ENCODE assay signal across 29 cellular contexts in the genomic region with DNA sequence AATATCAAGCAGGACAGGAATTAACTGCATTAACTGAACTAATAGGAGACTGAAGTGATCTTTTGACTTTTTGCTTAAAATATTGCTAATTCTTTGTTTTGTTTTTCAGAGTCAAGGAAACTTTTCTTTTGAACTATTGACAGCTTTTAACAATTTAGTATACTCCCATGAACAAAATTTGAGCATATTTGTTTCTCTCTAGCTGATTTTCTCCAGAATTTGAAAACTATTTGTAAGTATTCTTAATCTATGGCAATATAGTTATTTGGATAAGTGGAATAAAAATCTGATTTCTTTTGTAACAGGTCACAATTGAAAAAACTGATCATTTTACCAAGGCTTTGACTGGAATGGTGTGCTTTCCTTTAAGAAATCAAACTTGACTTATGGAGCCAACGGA.
"Had no signal": no experiment of that assay in that cellular context is flagged by ENCODE, and none has a peak within 500 bp of the region (broad histone marks: within the 10 kb centered on the region; RNA-seq: fewer than 3 reads in every experiment).

No MANE protein-coding gene starts in this region.

- H3K4me1 ChIP-seq: stomach, testis, tibial artery, tibial nerve, upper lobe of left lung, upper lobe of right lung, uterus, vagina had no signal

- H3K36me3 Mint-ChIP-seq: stimulated activated effector memory CD8-positive, alpha-beta T cell treated with anti-CD3 and anti-CD28 coated beads, Interleukin-12 subunit alpha, Interleukin-12 subunit beta, amount 100 ng/mL, for 72 hours; stimulated activated memory B cell treated with anti-CD40 and anti-IgM and Interleukin-4, amounts not matched to agents 10 μg/mL and 1 μg/mL and 100 μg/mL, for 72 hours; stimulated activated naive B cell treated with anti-CD40 and anti-IgM and Interleukin-4, amounts not matched to agents 10 μg/mL and 1 μg/mL and 100 μg/mL, for 72 hours; type B pancreatic cell had no signal

- H3K4me3 ChIP-seq: stomach, suprapubic skin, testis, thoracic aorta, thyroid gland, tibial artery, tibial nerve, transverse colon, upper lobe of left lung, upper lobe of right lung, uterus, vagina had no signal

- H3K27ac ChIP-seq: stomach, suprapubic skin, testis, thoracic aorta, thyroid gland, tibial artery, tibial nerve, transverse colon, upper lobe of left lung, upper lobe of right lung, uterus, vagina had no signal

- ATAC-seq: stimulated activated effector memory CD8-positive, alpha-beta T cell treated with anti-CD3 and anti-CD28 coated beads, Interleukin-12 subunit alpha, Interleukin-12 subunit beta, amount 100 ng/mL, for 72 hours; stimulated activated memory B cell treated with anti-CD40 and anti-IgM and Interleukin-4, amounts not matched to agents 10 μg/mL and 1 μg/mL and 100 μg/mL, for 72 hours; stimulated activated naive B cell treated with anti-CD40 and anti-IgM and Interleukin-4, amounts not matched to agents 10 μg/mL and 1 μg/mL and 100 μg/mL, for 72 hours; stimulated activated naive CD8-positive, alpha-beta T cell treated with anti-CD3 and anti-CD28 coated beads, Interleukin-15, amount 100 ng/mL, for 72 hours; stimulated activated naive CD8-positive, alpha-beta T cell treated with anti-CD3 and anti-CD28 coated beads, Interleukin-15, Interleukin-2, amounts not matched to agents 100 U/mL and 50 U/mL, for 24 hours; upper lobe of right lung had no signal

- H3K4me1 Mint-ChIP-seq: stimulated activated effector memory CD8-positive, alpha-beta T cell treated with anti-CD3 and anti-CD28 coated beads, Interleukin-12 subunit alpha, Interleukin-12 subunit beta, amount 100 ng/mL, for 72 hours; stimulated activated memory B cell treated with anti-CD40 and anti-IgM and Interleukin-4, amounts not matched to agents 10 μg/mL and 1 μg/mL and 100 μg/mL, for 72 hours; stimulated activated naive CD8-positive, alpha-beta T cell treated with anti-CD3 and anti-CD28 coated beads, Interleukin-15, amount 100 ng/mL, for 72 hours had no signal

- FAIRE-seq: urothelium cell line had no signal

- DNase-seq: stimulated activated CD4-positive, alpha-beta T cell treated with anti-CD3 and anti-CD28 coated beads, Interleukin-2, amount 100 ng/mL, for 48 hours; stimulated activated CD4-positive, alpha-beta T cell treated with anti-CD3 and anti-CD28 coated beads, Interleukin-4, amount 100 ng/mL, for 1 hour; stimulated activated CD4-positive, alpha-beta T cell treated with anti-CD3 and anti-CD28 coated beads, Interleukin-4, amount 100 ng/mL, for 24 hours; stimulated activated CD4-positive, alpha-beta T cell treated with anti-CD3 and anti-CD28 coated beads, Interleukin-4, amount 100 ng/mL, for 4 hours; stimulated activated CD8-positive, alpha-beta memory T cell treated with anti-CD3 and anti-CD28 coated beads, Interleukin-4, amount 100 ng/mL, for 48 hours; stimulated activated naive B cell treated with anti-CD40 and anti-IgM and Interleukin-4, amounts not matched to agents 10 μg/mL and 1 μg/mL and 100 μg/mL, for 72 hours; stimulated activated naive CD4-positive, alpha-beta T cell; stimulated activated naive CD4-positive, alpha-beta T cell treated with Interleukin-2 at 50 U/mL for 16 hours; stimulated activated naive CD8-positive, alpha-beta T cell treated with anti-CD3 and anti-CD28 coated beads, Interleukin-15, amount 100 ng/mL, for 72 hours; stimulated activated naive CD8-positive, alpha-beta T cell treated with anti-CD3 and anti-CD28 coated beads, Interleukin-15, Interleukin-2, amounts not matched to agents 100 U/mL and 50 U/mL, for 24 hours; stomach; substantia nigra; testis; thyroid gland; tibial artery; transverse colon; trophoblast cell; upper lobe of left lung; upper lobe of right lung; uterus had no signal

- H3K27me3 Mint-ChIP-seq: stimulated activated memory B cell treated with anti-CD40 and anti-IgM and Interleukin-4, amounts not matched to agents 10 μg/mL and 1 μg/mL and 100 μg/mL, for 72 hours; stimulated activated naive CD8-positive, alpha-beta T cell treated with anti-CD3 and anti-CD28 coated beads, Interleukin-15, amount 100 ng/mL, for 72 hours; type B pancreatic cell had no signal

- H3K36me3 ChIP-seq: stomach, suprapubic skin, thoracic aorta, thyroid gland, tibial artery, tibial nerve, transverse colon, upper lobe of left lung, upper lobe of right lung, uterus, vagina had no signal

- H3K4me3 Mint-ChIP-seq: stimulated activated effector memory CD8-positive, alpha-beta T cell treated with anti-CD3 and anti-CD28 coated beads, Interleukin-12 subunit alpha, Interleukin-12 subunit beta, amount 100 ng/mL, for 72 hours; stimulated activated memory B cell treated with anti-CD40 and anti-IgM and Interleukin-4, amounts not matched to agents 10 μg/mL and 1 μg/mL and 100 μg/mL, for 72 hours; stimulated activated naive B cell treated with anti-CD40 and anti-IgM and Interleukin-4, amounts not matched to agents 10 μg/mL and 1 μg/mL and 100 μg/mL, for 72 hours; stimulated activated naive CD8-positive, alpha-beta T cell treated with anti-CD3 and anti-CD28 coated beads, Interleukin-15, amount 100 ng/mL, for 72 hours; stimulated activated naive CD8-positive, alpha-beta T cell treated with anti-CD3 and anti-CD28 coated beads, Interleukin-15, Interleukin-2, amounts not matched to agents 100 ng/mL and 50 ng/mL, for 24 hours; type B pancreatic cell had no signal

- H3K9me3 ChIP-seq: stomach, suprapubic skin, testis, thoracic aorta, thyroid gland, tibial artery, tibial nerve, transverse colon, upper lobe of left lung, upper lobe of right lung, uterus, vagina had no signal

- H3K9me3 Mint-ChIP-seq: stimulated activated effector memory CD8-positive, alpha-beta T cell treated with anti-CD3 and anti-CD28 coated beads, Interleukin-12 subunit alpha, Interleukin-12 subunit beta, amount 100 ng/mL, for 72 hours; stimulated activated memory B cell treated with anti-CD40 and anti-IgM and Interleukin-4, amounts not matched to agents 10 μg/mL and 1 μg/mL and 100 μg/mL, for 72 hours; stimulated activated naive B cell treated with anti-CD40 and anti-IgM and Interleukin-4, amounts not matched to agents 10 μg/mL and 1 μg/mL and 100 μg/mL, for 72 hours; stimulated activated naive CD8-positive, alpha-beta T cell treated with anti-CD3 and anti-CD28 coated beads, Interleukin-15, amount 100 ng/mL, for 72 hours; stimulated activated naive CD8-positive, alpha-beta T cell treated with anti-CD3 and anti-CD28 coated beads, Interleukin-15, Interleukin-2, amounts not matched to agents 100 ng/mL and 50 ng/mL, for 24 hours; type B pancreatic cell had no signal

- H3K27ac Mint-ChIP-seq: stimulated activated effector memory CD8-positive, alpha-beta T cell treated with anti-CD3 and anti-CD28 coated beads, Interleukin-12 subunit alpha, Interleukin-12 subunit beta, amount 100 ng/mL, for 72 hours; stimulated activated memory B cell treated with anti-CD40 and anti-IgM and Interleukin-4, amounts not matched to agents 10 μg/mL and 1 μg/mL and 100 μg/mL, for 72 hours; stimulated activated naive B cell treated with anti-CD40 and anti-IgM and Interleukin-4, amounts not matched to agents 10 μg/mL and 1 μg/mL and 100 μg/mL, for 72 hours; stimulated activated naive CD8-positive, alpha-beta T cell treated with anti-CD3 and anti-CD28 coated beads, Interleukin-15, amount 100 ng/mL, for 72 hours; stimulated activated naive CD8-positive, alpha-beta T cell treated with anti-CD3 and anti-CD28 coated beads, Interleukin-15, Interleukin-2, amounts not matched to agents 100 ng/mL and 50 ng/mL, for 24 hours; type B pancreatic cell had no signal
